Comparison of ENCODE assay signal across 8 cellular contexts in the genomic region with DNA sequence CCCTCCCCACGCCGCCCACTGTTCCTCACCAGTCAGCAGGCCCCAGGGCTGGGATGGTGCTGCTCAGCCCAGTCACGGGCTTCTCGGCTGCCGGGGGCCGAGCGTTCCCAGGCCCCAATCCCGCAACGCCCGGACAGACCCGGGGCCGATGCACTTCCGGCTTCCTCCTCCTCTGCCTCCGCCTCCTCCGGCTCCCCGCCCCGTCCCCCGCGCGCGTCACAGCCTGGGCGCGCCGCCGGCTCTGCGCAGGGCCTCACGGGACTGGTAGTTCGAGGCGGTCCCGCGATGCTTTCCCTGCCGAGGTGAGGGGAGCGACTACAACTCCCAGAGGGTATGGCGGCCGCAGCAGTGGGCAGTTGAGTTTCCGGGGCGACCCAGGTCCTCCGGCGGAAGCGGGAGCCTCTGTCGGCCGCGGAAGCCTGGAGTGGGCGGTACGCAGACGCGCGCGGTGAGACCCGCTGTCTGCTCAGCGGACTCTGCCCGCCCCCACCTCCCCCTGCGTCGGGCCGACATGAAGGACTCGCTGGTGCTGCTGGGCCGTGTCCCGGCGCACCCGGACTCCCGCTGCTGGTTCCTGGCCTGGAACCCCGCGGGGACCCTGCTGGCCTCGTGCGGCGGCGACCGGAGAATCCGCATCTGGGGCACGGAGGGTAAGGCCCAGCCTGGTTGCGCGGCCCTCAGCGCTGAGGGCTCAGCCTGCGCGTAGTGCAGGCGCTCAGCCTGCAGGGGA.
DNase-seq lines count a peak whose midpoint lies in the region; ATAC-seq and TF ChIP-seq lines count a peak whose summit lies in the region.

A gene (plus strand): TSS at position 386 of the 730 bp plus-strand sequence. CDS start 126 bp downstream, at position 512.
A gene with protein sequence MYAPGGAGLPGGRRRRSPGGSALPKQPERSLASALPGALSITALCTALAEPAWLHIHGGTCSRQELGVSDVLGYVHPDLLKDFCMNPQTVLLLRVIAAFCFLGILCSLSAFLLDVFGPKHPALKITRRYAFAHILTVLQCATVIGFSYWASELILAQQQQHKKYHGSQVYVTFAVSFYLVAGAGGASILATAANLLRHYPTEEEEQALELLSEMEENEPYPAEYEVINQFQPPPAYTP (minus strand): TSS at position 158 of the 730 bp plus-strand sequence. CDS start 616 bp downstream, outside the sequence.

- ATAC-seq in GM19023 (IDR thresholded peaks at IDR 0.05; ENCODE audit: unreplicated experiment), result peak; percentile 90
- peak; percentile 94 for ATAC-seq in HG03280 (IDR thresholded peaks at IDR 0.05; ENCODE audit: unreplicated experiment)

- DNase-seq in AG09319 (ENCODE audit: extremely low read depth, low read depth) (peak; percentile 91), NCI-H345 treated with DMSO at 0.1 percent for 48 hours (lab: John Stamatoyannopoulos, UW; ENCODE audit: unreplicated experiment) (peak; percentile 92), iris pigment epithelial cell (ENCODE audit: low read depth) (peak; percentile 99)
- DNase-seq in activated CD4-positive, CD25-positive, alpha-beta regulatory T cell (lab: John Stamatoyannopoulos, UW), result peak; percentile 95 to 98 (median 96)
- peak; percentile 98 for DNase-seq in central memory CD4-positive, alpha-beta T cell
- DNase-seq in stimulated activated CD4-positive, alpha-beta T cell treated with anti-CD3 and anti-CD28 coated beads, Interleukin-12 subunit alpha, Interleukin-12 subunit beta, amount 100 ng/mL, for 4 hours, result peak; percentile 96

- peak; percentile 20 for TF ChIP-seq CTCF in AG09319 (IDR thresholded peaks at IDR 0.05; ENCODE audit: low read depth, low read length)

Comparison
In these comparisons a context has a peak if more than half of its experiments do, and no peak if none do; other contexts are left out.
1. Peak in every context shown above with its lines: DNase-seq and ATAC-seq.